ENCODE assay signal across 8 cellular contexts in genomic region chr12:54017027-54017788, GRCh38. TPM values are rescaled to one million over a fixed set of nuclear protein-coding genes. Genes with fewer than 3 reads are reported as not detected.
DNase-seq lines count a peak whose midpoint lies in the region; ATAC-seq lines count a peak whose summit lies in the region.

No MANE protein-coding gene starts in this region.

- no peaks in the 10 kb centered on the region for H3K36me3 ChIP-seq in mucosa of stomach (ENCODE audit: control insufficient read depth, insufficient read depth, low read length)

- DNase-seq in ACHN = peak; percentile 85
- DNase-seq in NCI-H69 (lab: John Stamatoyannopoulos, UW) = peak; percentile 98
- peak; percentile 32 for DNase-seq in cerebellum (ENCODE audit: low spot score)
- DNase-seq in stimulated activated CD8-positive, alpha-beta memory T cell treated with anti-CD3 and anti-CD28 coated beads, Interleukin-4, amount 100 ng/mL, for 48 hours = no peak
- no peak for DNase-seq in anterior cingulate cortex (lab: John Stamatoyannopoulos, UW)

- ATAC-seq in GM18511 (IDR thresholded peaks at IDR 0.05; ENCODE audit: unreplicated experiment) (peak; percentile 56), HG03066 (IDR thresholded peaks at IDR 0.05; ENCODE audit: low read depth, unreplicated experiment) (peak; percentile 37)

- no peak overlapping the region for H3K4me3 ChIP-seq in mucosa of stomach (ENCODE audit: low read length)

- in situ Hi-C loops in ACHN (cut with HindIII; ENCODE audit: low pct_ligation_motif_present, low pct_unique_long_range_greater_than_20kb, low sequenced_read_pairs) = no loop called here

- no peaks in the 10 kb centered on the region for H3K9me3 ChIP-seq in mucosa of stomach (ENCODE audit: control insufficient read depth, low read length)

- peaks cover 98% of the 10 kb centered on the region for H3K27me3 ChIP-seq in mucosa of stomach (ENCODE audit: control insufficient read depth, insufficient read depth, low read length)

- peak overlapping the region; percentile 22 for H3K9ac ChIP-seq in mucosa of stomach (ENCODE audit: low read length)

- peaks cover 31% of the 10 kb centered on the region for H3K4me1 ChIP-seq in mucosa of stomach (ENCODE audit: control insufficient read depth, insufficient read depth, low read length)

RNA-seq across cellular contexts. Expression of gene HOXC8, which starts 8.4 kb away (rescaled TPM):
- total RNA-seq in cerebellum = not detected

RNA-seq across cellular contexts. Expression of gene HOXC6, which starts 11.0 kb away (rescaled TPM):
- not detected for total RNA-seq in cerebellum

RNA-seq across cellular contexts. Expression of gene HOXC5, which starts 15.6 kb away (rescaled TPM):
- not detected for total RNA-seq in cerebellum

RNA-seq across cellular contexts. Expression of gene HOXC9, which starts 17.2 kb away (rescaled TPM):
- total RNA-seq in cerebellum = not detected

RNA-seq across cellular contexts. Expression of gene HOXC10, which starts 32.3 kb away (rescaled TPM):
- not detected for total RNA-seq in cerebellum

Comparison
In these comparisons a context has a peak if more than half of its experiments do, and no peak if none do; other contexts are left out.
1. DNase-seq: peak in ACHN (single experiment), NCI-H69 (single experiment) and cerebellum (single experiment); none in stimulated activated CD8-positive, alpha-beta memory T cell treated with anti-CD3 and anti-CD28 coated beads, Interleukin-4, amount 100 ng/mL, for 48 hours (single experiment) and anterior cingulate cortex (0 of 58).